ENCODE assay signal across 20 cellular contexts in the genomic region with DNA sequence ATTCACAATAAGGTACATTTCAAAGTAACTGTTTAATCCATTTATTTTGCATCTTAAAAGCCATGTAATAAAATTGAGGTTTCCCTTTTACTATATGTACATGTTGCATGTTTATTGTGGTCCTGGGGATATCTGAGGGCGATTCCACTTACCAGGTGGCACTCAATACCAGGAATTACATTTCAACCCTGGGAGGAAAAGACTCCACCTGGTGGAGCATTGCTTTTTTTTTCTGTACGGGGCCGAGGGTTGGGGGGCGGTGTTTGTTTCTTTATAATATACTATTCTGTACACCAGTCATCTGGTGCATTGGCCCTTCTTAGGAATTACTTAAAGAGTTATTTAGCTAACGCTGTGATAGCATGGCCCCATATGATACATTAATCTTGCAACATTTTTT. TPM values are rescaled to one million over a fixed set of nuclear protein-coding genes. Genes with fewer than 3 reads are reported as not detected.
A peak's percentile ranks its signal among the peaks of the same experiment; 100 is the strongest.
DNase-seq lines count a peak whose midpoint lies in the region; ATAC-seq and TF ChIP-seq lines count a peak whose summit lies in the region.
"Had no signal": no experiment of that assay in that cellular context is flagged by ENCODE, and none has a peak within 500 bp of the region (broad histone marks: within the 10 kb centered on the region; RNA-seq: fewer than 3 reads in every experiment).

No MANE protein-coding gene starts in this region.

- no peaks in the 10 kb centered on the region for H3K36me3 ChIP-seq in prostate gland
- H3K36me3 ChIP-seq: ascending aorta, colonic mucosa had no signal

- DNase-seq in D341Med (ENCODE audit: low spot score) (peak; percentile 30), HT-29 (ENCODE audit: low spot score) (peak; percentile 28), RPMI7951 (ENCODE audit: low read depth) (peak; percentile 4), iPS-NIHi11 (ENCODE audit: low spot score) (peak; percentile 29), KG1 (lab: John Stamatoyannopoulos, UW) (no peak), T-helper 1 cell (no peak), prostate gland (ENCODE audit: low spot score) (no peak)
- DNase-seq: activated naive CD4-positive, alpha-beta T cell treated with anti-CD3 and anti-CD28 coated beads for 36 hours; colonic mucosa; NCI-H187 treated with DMSO at 0.1 percent for 48 hours; NCI-H774; stimulated activated CD4-positive, alpha-beta T cell treated with anti-CD3 and anti-CD28 coated beads, Interleukin-12 subunit alpha, Interleukin-12 subunit beta, amount 100 ng/mL, for 4 hours; stimulated activated naive CD8-positive, alpha-beta T cell treated with anti-CD3 and anti-CD28 coated beads, Interleukin-15, Interleukin-2, amounts not matched to agents 100 U/mL and 50 U/mL, for 24 hours; T1000; trophoblast cell had no signal

- H3K27me3 ChIP-seq in prostate gland (replicated peaks; ENCODE audit: insufficient read depth) = no peaks in the 10 kb centered on the region
- H3K27me3 ChIP-seq: ascending aorta, colonic mucosa had no signal

- intact Hi-C loops in prostate gland (cut with DNase I) = no loop called here

- H3K4me3 ChIP-seq in prostate gland = no peak overlapping the region
- H3K4me3 ChIP-seq: ascending aorta, colonic mucosa had no signal

- ATAC-seq in HG03135 (IDR thresholded peaks at IDR 0.05; ENCODE audit: unreplicated experiment) = no peak
- ATAC-seq: natural killer cell treated with Interleukin-12 subunit alpha and Interleukin-12 subunit beta and Interleukin-15 and Interleukin-18, amount 100 ng/mL, for 72 hours; stimulated activated naive CD8-positive, alpha-beta T cell treated with anti-CD3 and anti-CD28 coated beads, Interleukin-15, Interleukin-2, amounts not matched to agents 100 U/mL and 50 U/mL, for 24 hours had no signal

- WGBS in prostate gland = 73% methylated on average over 5 of the region's 5 CpGs

- H3K27ac ChIP-seq in prostate gland = no peak overlapping the region
- H3K27ac ChIP-seq: ascending aorta, colonic mucosa, epithelial cell of prostate had no signal

- TF ChIP-seq POLR2A in prostate gland (IDR thresholded peaks at IDR 0.05) = no peak

- H3K4me1 ChIP-seq in prostate gland (replicated peaks) = no peaks in the 10 kb centered on the region
- H3K4me1 ChIP-seq: ascending aorta, colonic mucosa had no signal

- no peak for TF ChIP-seq CTCF in prostate gland (IDR thresholded peaks at IDR 0.05)

- no peaks in the 10 kb centered on the region for H3K9me3 ChIP-seq in prostate gland
- H3K9me3 ChIP-seq: ascending aorta, colonic mucosa had no signal

RNA-seq across cellular contexts. Expression of gene HGF, which starts 7.1 kb away (rescaled TPM):
- total RNA-seq in HT-29 (2014; rRNA removed; shearing (Covaris generic)) = not detected in 2 replicates
- total RNA-seq in RPMI7951 (2014; rRNA removed; shearing (Covaris generic)) = under 0.01 and 0.39 TPM in 2 replicates
- total RNA-seq in prostate gland = 1 to 10 TPM; 7.5 to 8.1 TPM
- total RNA-seq: activated naive CD4-positive, alpha-beta T cell treated with anti-CD3 and anti-CD28 coated beads for 36 hours; Daoy had no signal

Comparison
In these comparisons a context has a peak if more than half of its experiments do, and no peak if none do; other contexts are left out.
1. DNase-seq: peak in D341Med (single experiment), HT-29 (single experiment), RPMI7951 (single experiment) and iPS-NIHi11 (single experiment); none in KG1 (single experiment), T-helper 1 cell (0 of 5) and prostate gland (single experiment).